ENCODE assay signal across 1 cellular context in genomic region chr12:124904306-124905098, GRCh38.
TF ChIP-seq lines count a peak whose summit lies in the region.

No MANE protein-coding gene starts in this region.

TF ChIP-seq in K562, 482 proteins besides CTCF, POLR2A, EP300 and RAD21 (continued from another document and continues in another):
- TF ChIP-seq ZNF395 (CRISPR knock-in tag; IDR thresholded peaks at IDR 0.05) (peak; percentile 96), ARID1B (IDR thresholded peaks at IDR 0.05) (peak; percentile 79), JUNB (CRISPR knock-in tag; conservative IDR thresholded peaks at IDR 0.05) (0 out of 2 replicates have a peak, but pooled peaks have one; percentile 13), ATF1 (CRISPR knock-in tag; IDR thresholded peaks at IDR 0.05) (no peak), ATF1 (tag; IDR thresholded peaks at IDR 0.05) (peak; percentile 89), STAT6 (CRISPR knock-in tag; IDR thresholded peaks at IDR 0.05) (peak; percentile 92; the same call in 1 of the 2 replicates), ZNF324 (CRISPR knock-in tag; IDR thresholded peaks at IDR 0.05) (no peak; the same call in 1 of the 2 replicates), ZNF398 (CRISPR knock-in tag; IDR thresholded peaks at IDR 0.05) (no peak), RNF2 (IDR thresholded peaks at IDR 0.05) (peak; percentile 91), ATF3 (IDR thresholded peaks at IDR 0.05) (peak; percentile 83), ATF3 (CRISPR knock-in tag; conservative IDR thresholded peaks at IDR 0.05) (peak; percentile 88), ZNF316 (IDR thresholded peaks at IDR 0.05) (peak; percentile 87), RBFOX2 (IDR thresholded peaks at IDR 0.05; ENCODE audit: low read depth, low read length) (peak; percentile 67), FOSL1 (tag; conservative IDR thresholded peaks at IDR 0.05) (peak; percentile 95), CAMTA2 (CRISPR knock-in tag; conservative IDR thresholded peaks at IDR 0.05) (no peak), NR3C1 (CRISPR knock-in tag; IDR thresholded peaks at IDR 0.05) (no peak), TCF3 (CRISPR knock-in tag; IDR thresholded peaks at IDR 0.05) (peak; percentile 41; the same call in 1 of the 2 replicates), SMARCA4 (IDR thresholded peaks at IDR 0.05) (peak; percentile 83), ZBTB40 (IDR thresholded peaks at IDR 0.05) (0 out of 2 replicates have a peak, but pooled peaks have one; percentile 36), ZBTB40 (CRISPR knock-in tag; IDR thresholded peaks at IDR 0.05) (no peak), PTTG1 (tag; IDR thresholded peaks at IDR 0.05; ENCODE audit: low read depth) (0 out of 2 replicates have a peak, but pooled peaks have one; percentile 30), HDAC8 (tag; IDR thresholded peaks at IDR 0.05) (peak; percentile 87), E2F4 (CRISPR knock-in tag; IDR thresholded peaks at IDR 0.05; ENCODE audit: low read depth) (no peak), HES1 (IDR thresholded peaks at IDR 0.05; ENCODE audit: low read depth) (no peak), VEZF1 (CRISPR knock-in tag; IDR thresholded peaks at IDR 0.05) (peak; percentile 95), SNIP1 (IDR thresholded peaks at IDR 0.05; ENCODE audit: low read depth) (peak; percentile 14; the same call in 1 of the 2 replicates), TRIM24 (IDR thresholded peaks at IDR 0.05) (peak; percentile 14 to 55; a peak in 1 of 4 replicates), ZBTB12 (CRISPR knock-in tag; IDR thresholded peaks at IDR 0.05) (0 out of 2 replicates have a peak, but pooled peaks have one; percentile 40), PHTF2 (CRISPR knock-in tag; IDR thresholded peaks at IDR 0.05) (no peak), NCOR1 (IDR thresholded peaks at IDR 0.05) (peak; percentile 36), CTCFL (IDR thresholded peaks at IDR 0.05; ENCODE audit: borderline replicate concordance, insufficient read depth, low read depth, low read length, poor library complexity, severe bottlenecking) (no peak), KAT7 (CRISPR knock-in tag; IDR thresholded peaks at IDR 0.05; ENCODE audit: borderline replicate concordance) (peak; percentile 34; the same call in 1 of the 2 replicates), ZBTB17 (CRISPR knock-in tag; IDR thresholded peaks at IDR 0.05) (no peak; the same call in 1 of the 2 replicates), KAT8 (IDR thresholded peaks at IDR 0.05; ENCODE audit: low read depth) (no peak), ZC3H4 (CRISPR knock-in tag; IDR thresholded peaks at IDR 0.05; ENCODE audit: borderline replicate concordance) (no peak)
